16 cellular contexts compared by ENCODE assay signal in the genomic region with DNA sequence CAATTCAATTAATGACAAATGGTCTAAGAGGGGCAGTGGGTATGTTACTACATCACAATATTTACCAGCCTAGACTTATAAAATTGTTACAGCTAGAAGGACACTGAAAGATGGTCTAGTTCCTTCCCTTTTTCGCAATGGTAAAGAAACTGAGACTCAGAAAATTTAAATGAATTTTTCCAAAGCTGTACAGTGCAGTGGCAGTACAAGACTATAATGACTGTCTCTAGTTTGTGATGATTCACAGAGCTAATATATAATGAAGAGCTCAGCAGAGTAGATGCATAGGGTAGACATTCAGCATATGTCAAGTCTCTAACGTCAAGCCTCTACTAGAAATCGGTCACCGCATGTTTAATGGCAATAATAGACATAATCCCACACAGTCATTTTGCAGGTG. TPM values are rescaled to one million over a fixed set of nuclear protein-coding genes. Genes with fewer than 3 reads are reported as not detected.
DNase-seq lines count a peak whose midpoint lies in the region; ATAC-seq and TF ChIP-seq lines count a peak whose summit lies in the region.
"Had no signal": no experiment of that assay in that cellular context is flagged by ENCODE, and none has a peak within 500 bp of the region (broad histone marks: within the 10 kb centered on the region; RNA-seq: fewer than 3 reads in every experiment).

No MANE protein-coding gene starts in this region.

- peaks cover 4% of the 10 kb centered on the region for H3K4me1 Mint-ChIP-seq in activated T-helper 1 cell treated with anti-CD3 and anti-CD28 coated beads, Interleukin-12 subunit alpha, Interleukin-12 subunit beta, Interleukin-2, Interleukin-4 antibody, amounts not matched to agents 30 ng/mL and 10 ng/mL and 1 ng/mL, durations not matched to agents 14 hours and 24 hours and 36 hours (ENCODE audit: low read depth)

- H3K27me3 ChIP-seq in heart right ventricle: no peaks in the 10 kb centered on the region
- H3K27me3 ChIP-seq in esophagus muscularis mucosa: no peaks in the 10 kb centered on the region
- no peaks in the 10 kb centered on the region for H3K27me3 ChIP-seq in osteoblast (ENCODE audit: insufficient read depth, low read length)
- no peaks in the 10 kb centered on the region for H3K27me3 ChIP-seq in vagina

- TF ChIP-seq POLR2A in esophagus muscularis mucosa (IDR thresholded peaks at IDR 0.05; ENCODE audit: low read depth) (no peak), vagina (IDR thresholded peaks at IDR 0.05) (no peak)

- H3K27ac Mint-ChIP-seq in activated T-helper 1 cell treated with anti-CD3 and anti-CD28 coated beads, Interleukin-12 subunit alpha, Interleukin-12 subunit beta, Interleukin-2, Interleukin-4 antibody, amounts not matched to agents 30 ng/mL and 10 ng/mL and 1 ng/mL, durations not matched to agents 14 hours and 24 hours and 36 hours: no peak overlapping the region
- H3K27ac Mint-ChIP-seq: activated CD4-positive, alpha-beta T cell treated with anti-CD3 and anti-CD28 coated beads for 36 hours; immature natural killer cell; progenitor cell of endocrine pancreas; T-helper 17 cell had no signal

- H3K36me3 ChIP-seq in heart right ventricle (no peaks in the 10 kb centered on the region), esophagus muscularis mucosa (no peaks in the 10 kb centered on the region), osteoblast (ENCODE audit: insufficient read depth, low read length) (peaks cover 6% of the 10 kb centered on the region), vagina (no peaks in the 10 kb centered on the region)
- H3K36me3 ChIP-seq: HAP-1 had no signal

- no peak overlapping the region for H3K4me3 Mint-ChIP-seq in activated T-helper 1 cell treated with anti-CD3 and anti-CD28 coated beads, Interleukin-12 subunit alpha, Interleukin-12 subunit beta, Interleukin-2, Interleukin-4 antibody, amounts not matched to agents 30 ng/mL and 10 ng/mL and 1 ng/mL, durations not matched to agents 14 hours and 24 hours and 36 hours
- H3K4me3 Mint-ChIP-seq: activated CD4-positive, alpha-beta T cell treated with anti-CD3 and anti-CD28 coated beads for 36 hours; immature natural killer cell; T-helper 17 cell had no signal

- WGBS in heart right ventricle, 2 donors: 49 to 62% methylated on average over 4 of the region's 4 CpGs
- 75% methylated on average over 4 of the region's 4 CpGs for WGBS in esophagus muscularis mucosa

- peaks cover 22% of the 10 kb centered on the region for H3K27me3 Mint-ChIP-seq in activated T-helper 1 cell treated with anti-CD3 and anti-CD28 coated beads, Interleukin-12 subunit alpha, Interleukin-12 subunit beta, Interleukin-2, Interleukin-4 antibody, amounts not matched to agents 30 ng/mL and 10 ng/mL and 1 ng/mL, durations not matched to agents 14 hours and 24 hours and 36 hours (ENCODE audit: insufficient read depth)
- H3K27me3 Mint-ChIP-seq: progenitor cell of endocrine pancreas had no signal

- H3K4me3 ChIP-seq in heart right ventricle (peak overlapping the region in 9 of 10 donors; percentile 76 to 98 (median 94)), esophagus muscularis mucosa (peak overlapping the region; percentile 58 to 94 (median 84)), osteoblast (ENCODE audit: insufficient read depth, low read length) (peak overlapping the region; percentile 58), vagina (peak overlapping the region; percentile 79 to 90)
- H3K4me3 ChIP-seq: HAP-1, mucosa of descending colon had no signal

- no peak for TF ChIP-seq EP300 in esophagus muscularis mucosa (IDR thresholded peaks at IDR 0.05)

- H3K27ac ChIP-seq in heart right ventricle (peak overlapping the region in 9 of 10 donors; percentile 30 to 99 (median 98)), esophagus muscularis mucosa (replicated peaks in 1 of 4) (peak overlapping the region in 1 of 4 donors; percentile 51), osteoblast (ENCODE audit: low read depth, low read length) (no peak overlapping the region), vagina (peak overlapping the region; percentile 97)

- DNase-seq in heart right ventricle (no peak), Right ventricle myocardium inferior (ENCODE audit: missing footprints) (no peak), esophagus muscularis mucosa (ENCODE audit: extremely low spot score) (no peak), osteoblast (ENCODE audit: insufficient read length, low spot score, missing footprints) (no peak), vagina (ENCODE audit: extremely low spot score in 2 of 2) (no peak), NCI-H1092 (lab: John Stamatoyannopoulos, UW) (no peak), iPS-NIHi11 (ENCODE audit: low spot score) (no peak)
- no peak for DNase-seq in activated T-helper 1 cell treated with anti-CD3 and anti-CD28 coated beads, Interleukin-12 subunit alpha, Interleukin-12 subunit beta, Interleukin-2, Interleukin-4 antibody, amounts not matched to agents 30 ng/mL and 10 ng/mL and 1 ng/mL, durations not matched to agents 14 hours and 24 hours and 36 hours (ENCODE audit: low spot score)
- DNase-seq: activated CD4-positive, alpha-beta T cell treated with anti-CD3 and anti-CD28 coated beads for 36 hours; immature natural killer cell; mucosa of descending colon; NCI-H187 treated with DMSO at 0.1 percent for 48 hours; NCI-H524 treated with DMSO at 0.1 percent for 48 hours; T-helper 17 cell had no signal

- ATAC-seq in heart right ventricle (no peak), Right ventricle myocardium inferior (no peak)
- ATAC-seq: activated CD4-positive, alpha-beta T cell treated with anti-CD3 and anti-CD28 coated beads for 36 hours; mucosa of descending colon; T-helper 17 cell had no signal

- no peaks in the 10 kb centered on the region for H3K9me3 Mint-ChIP-seq in activated T-helper 1 cell treated with anti-CD3 and anti-CD28 coated beads, Interleukin-12 subunit alpha, Interleukin-12 subunit beta, Interleukin-2, Interleukin-4 antibody, amounts not matched to agents 30 ng/mL and 10 ng/mL and 1 ng/mL, durations not matched to agents 14 hours and 24 hours and 36 hours
- H3K9me3 Mint-ChIP-seq: immature natural killer cell had no signal

- H3K4me1 ChIP-seq in heart right ventricle: peaks cover 3 to 74% (median 58%) of the 10 kb centered on the region in 9 donors
- peaks cover 27 to 76% (median 72%) of the 10 kb centered on the region in 4 donors for H3K4me1 ChIP-seq in esophagus muscularis mucosa
- H3K4me1 ChIP-seq in osteoblast (ENCODE audit: insufficient read depth, low read length): peaks cover 20% of the 10 kb centered on the region
- peaks cover 45% of the 10 kb centered on the region for H3K4me1 ChIP-seq in vagina

- no peaks in the 10 kb centered on the region for H3K9me3 ChIP-seq in heart right ventricle
- no peaks in the 10 kb centered on the region for H3K9me3 ChIP-seq in esophagus muscularis mucosa
- H3K9me3 ChIP-seq in osteoblast (ENCODE audit: low read depth, low read length): no peaks in the 10 kb centered on the region
- no peaks in the 10 kb centered on the region for H3K9me3 ChIP-seq in vagina
- H3K9me3 ChIP-seq: HAP-1, mucosa of descending colon had no signal

- no peak overlapping the region for H2AFZ ChIP-seq in osteoblast (ENCODE audit: low read length)

- intact Hi-C loops in heart right ventricle (cut with DNase I): loop anchor here (5.0 to 10.0 kb wide), 25 partner anchors 37 to 870 kb away; no protein-coding TSS in a partner anchor
- intact Hi-C loops in Right ventricle myocardium inferior (cut with DNase I): loop anchor here (5.0 to 10.0 kb wide), 7 partner anchors 47 to 510 kb away; no protein-coding TSS in a partner anchor
- intact Hi-C loops in esophagus muscularis mucosa (cut with DNase I): loop anchor here (5.0 to 10.0 kb wide), 3 partner anchors 100 to 597 kb away; no protein-coding TSS in a partner anchor
- intact Hi-C loops in vagina (cut with DNase I): loop anchor here (10.0 kb wide), 1 partner anchor 120 kb away; no protein-coding TSS in a partner anchor
- intact Hi-C loops in activated T-helper 1 cell treated with anti-CD3 and anti-CD28 coated beads, Interleukin-12 subunit alpha, Interleukin-12 subunit beta, Interleukin-2, Interleukin-4 antibody, amounts not matched to agents 30 ng/mL and 10 ng/mL and 1 ng/mL, durations not matched to agents 14 hours and 24 hours and 36 hours (cut with micrococcal nuclease): no loop called here

- H4K20me1 ChIP-seq in osteoblast (ENCODE audit: insufficient read depth, low read length): peaks cover 62% of the 10 kb centered on the region

- no peak for TF ChIP-seq CTCF in heart right ventricle (IDR thresholded peaks at IDR 0.05)
- TF ChIP-seq CTCF in esophagus muscularis mucosa (IDR thresholded peaks at IDR 0.05): no peak
- TF ChIP-seq CTCF in osteoblast (IDR thresholded peaks at IDR 0.05; ENCODE audit: extremely low read depth, low read depth, low read length): no peak
- no peak for TF ChIP-seq CTCF in vagina (IDR thresholded peaks at IDR 0.05)

- peaks cover 93% of the 10 kb centered on the region for H3K79me2 ChIP-seq in osteoblast (ENCODE audit: insufficient read depth, low read length)

- peak overlapping the region; percentile 85 for H3K4me2 ChIP-seq in osteoblast (ENCODE audit: insufficient read depth, low read length)

- no peaks in the 10 kb centered on the region for H3K36me3 Mint-ChIP-seq in activated T-helper 1 cell treated with anti-CD3 and anti-CD28 coated beads, Interleukin-12 subunit alpha, Interleukin-12 subunit beta, Interleukin-2, Interleukin-4 antibody, amounts not matched to agents 30 ng/mL and 10 ng/mL and 1 ng/mL, durations not matched to agents 14 hours and 24 hours and 36 hours (ENCODE audit: low read depth)
- H3K36me3 Mint-ChIP-seq: immature natural killer cell had no signal

RNA-seq across cellular contexts. Expression of a gene that starts 4.6 kb away (rescaled TPM):
- total RNA-seq in heart right ventricle (100 to 1,000 TPM in 2 of 10 donors, 10 to 100 TPM in 8; 59.4 to 136 (median 81.4) TPM), Right ventricle myocardium inferior (143 TPM), esophagus muscularis mucosa (100 to 1,000 TPM; 138 to 244 (median 181) TPM), osteoblast (243 and 286 TPM in 2 replicates), vagina (236 TPM)
- 10 to 100 TPM; 16.2 to 61.2 TPM for polyA plus RNA-seq in heart right ventricle
- total RNA-seq in activated T-helper 1 cell treated with anti-CD3 and anti-CD28 coated beads, Interleukin-12 subunit alpha, Interleukin-12 subunit beta, Interleukin-2, Interleukin-4 antibody, amounts not matched to agents 30 ng/mL and 10 ng/mL and 1 ng/mL, durations not matched to agents 14 hours and 24 hours and 36 hours: not detected in 2 replicates
- total RNA-seq: activated CD4-positive, alpha-beta T cell treated with anti-CD3 and anti-CD28 coated beads for 36 hours had no signal
- polyA plus RNA-seq: immature natural killer cell had no signal

Comparison
In these comparisons a context has a peak if more than half of its experiments do, and no peak if none do; other contexts are left out.
1. RNA of a gene that starts 4.6 kb away (total RNA-seq): 243 to 286 TPM in osteoblast, 236 TPM in vagina (single experiment), 138 to 244 TPM in esophagus muscularis mucosa, 143 TPM in Right ventricle myocardium inferior (single experiment) and 59.4 to 136 TPM in heart right ventricle; not detected in activated T-helper 1 cell treated with anti-CD3 and anti-CD28 coated beads, Interleukin-12 subunit alpha, Interleukin-12 subunit beta, Interleukin-2, Interleukin-4 antibody, amounts not matched to agents 30 ng/mL and 10 ng/mL and 1 ng/mL, durations not matched to agents 14 hours and 24 hours and 36 hours; every median in the first group is over 10 times any median in the second.
2. Peak in every context shown above with its lines, with median percentiles within 50 percentile points of each other: H3K4me3 ChIP-seq.